10 cellular contexts compared by ENCODE assay signal in genomic region chr18:13610517-13610916, GRCh38.
DNase-seq lines count a peak whose midpoint lies in the region; ATAC-seq and TF ChIP-seq lines count a peak whose summit lies in the region.
"Had no signal": no experiment of that assay in that cellular context is flagged by ENCODE, and none has a peak within 500 bp of the region (broad histone marks: within the 10 kb centered on the region; RNA-seq: fewer than 3 reads in every experiment).

No MANE protein-coding gene starts in this region.

- peaks cover 4% of the 10 kb centered on the region for H3K36me3 Mint-ChIP-seq in activated naive CD8-positive, alpha-beta T cell

- peak overlapping the region; percentile 30 for H3K9ac ChIP-seq in muscle layer of colon (ENCODE audit: low read length)

- peak in 1 of 4 donors; percentile 0 for ATAC-seq in heart left ventricle
- no peak for ATAC-seq in Right ventricle myocardium superior (ENCODE audit: poor library complexity)
- no peak for ATAC-seq in HG03460 (IDR thresholded peaks at IDR 0.05; ENCODE audit: unreplicated experiment)
- no peak for ATAC-seq in HG02852 (IDR thresholded peaks at IDR 0.05; ENCODE audit: unreplicated experiment)

- H3K27ac Mint-ChIP-seq in activated naive CD8-positive, alpha-beta T cell, result peak overlapping the region; percentile 92

- peak overlapping the region in 9 of 12 donors; percentile 38 to 58 (median 52) for H3K4me3 ChIP-seq in heart left ventricle
- H3K4me3 ChIP-seq in muscle layer of colon (ENCODE audit: low read depth in 1 of 2, low read length in 2 of 2), result peak overlapping the region in 1 of 2 donors; percentile 54
- H3K4me3 ChIP-seq in MG63, result no peak overlapping the region

- no peaks in the 10 kb centered on the region for H3K27me3 Mint-ChIP-seq in activated naive CD8-positive, alpha-beta T cell

- H3K4me3 Mint-ChIP-seq in activated naive CD8-positive, alpha-beta T cell, result peak overlapping the region; percentile 85

- H3K4me1 ChIP-seq in heart left ventricle (peaks cover 3 to 70% (median 37%) of the 10 kb centered on the region in 12 donors), muscle layer of colon (ENCODE audit: insufficient read depth, low read length) (peaks cover 11% of the 10 kb centered on the region)
- H3K4me1 ChIP-seq: Caco-2 had no signal

- no peaks in the 10 kb centered on the region for H3K36me3 ChIP-seq in heart left ventricle
- H3K36me3 ChIP-seq in muscle layer of colon (ENCODE audit: insufficient read depth, low read length), result no peaks in the 10 kb centered on the region
- H3K36me3 ChIP-seq in MG63, result no peaks in the 10 kb centered on the region

- TF ChIP-seq POLR2A in heart left ventricle (IDR thresholded peaks at IDR 0.05), result no peak

- no peak for DNase-seq in heart left ventricle
- DNase-seq in Right ventricle myocardium superior, result no peak
- DNase-seq in ureter (ENCODE audit: low spot score), result peak; percentile 45
- no peak for DNase-seq in MG63
- DNase-seq: Caco-2, NCI-H187 had no signal

- peaks cover 70% of the 10 kb centered on the region for H3K4me1 Mint-ChIP-seq in activated naive CD8-positive, alpha-beta T cell (ENCODE audit: low read depth)

- H3K9me3 ChIP-seq in heart left ventricle (no peaks in the 10 kb centered on the region), muscle layer of colon (ENCODE audit: low read length) (no peaks in the 10 kb centered on the region), MG63 (no peaks in the 10 kb centered on the region)
- H3K9me3 ChIP-seq: Caco-2 had no signal

- H3K27ac ChIP-seq in heart left ventricle (peak overlapping the region; percentile 68 to 93 (median 81)), muscle layer of colon (ENCODE audit: low read depth, low read length) (peak overlapping the region; percentile 45)

- H3K9me3 Mint-ChIP-seq in activated naive CD8-positive, alpha-beta T cell (ENCODE audit: low read depth), result no peaks in the 10 kb centered on the region

- H3K27me3 ChIP-seq in heart left ventricle (no peaks in the 10 kb centered on the region), muscle layer of colon (ENCODE audit: control insufficient read depth in 1 of 2, insufficient read depth in 2 of 2, low read length in 2 of 2) (no peaks in the 10 kb centered on the region), MG63 (peaks cover 20% of the 10 kb centered on the region)

- 63 to 73% (median 71%) methylated on average over 7 to 9 of the region's 9 CpGs for WGBS in heart left ventricle, 4 donors

- intact Hi-C loops in heart left ventricle (cut with DNase I) (loop anchor here in 6 of 10 donors (2.0 to 10.0 kb wide), 5 partner anchors 46 to 176 kb away; no protein-coding TSS in a partner anchor), Right ventricle myocardium superior (cut with DNase I) (loop anchor here (5.0 kb wide), 1 partner anchor 48 kb away; no protein-coding TSS in a partner anchor)

- no peak for TF ChIP-seq CTCF in heart left ventricle (IDR thresholded peaks at IDR 0.05)
